8 cellular contexts compared by ENCODE assay signal in genomic region chr1:89523597-89524368, GRCh38. TPM values are rescaled to one million over a fixed set of nuclear protein-coding genes. Genes with fewer than 3 reads are reported as not detected.
DNase-seq lines count a peak whose midpoint lies in the region; ATAC-seq and TF ChIP-seq lines count a peak whose summit lies in the region.

No MANE protein-coding gene starts in this region.

- peak overlapping the region; percentile 79 for H3K27ac ChIP-seq in suprapubic skin

- no peaks in the 10 kb centered on the region for H3K36me3 ChIP-seq in suprapubic skin

- ATAC-seq in HG02885 (IDR thresholded peaks at IDR 0.05; ENCODE audit: poor library complexity, unreplicated experiment) = peak; percentile 22

- DNase-seq in activated CD8-positive, alpha-beta memory T cell treated with anti-CD3 and anti-CD28 coated beads for 4 hours (ENCODE audit: low read depth in 2 of 2) = peak; percentile 36 to 64
- DNase-seq in activated CD8-positive, alpha-beta memory T cell treated with anti-CD3 and anti-CD28 coated beads, Interleukin-2, amount 50 U/mL, for 48 hours = no peak
- peak; percentile 41 to 55 for DNase-seq in NCI-H1930 (lab: John Stamatoyannopoulos, UW)
- peak; percentile 82 for DNase-seq in UCSD-AML1 (lab: John Stamatoyannopoulos, UW; ENCODE audit: unreplicated experiment)
- peak; percentile 43 for DNase-seq in effector CD8-positive, alpha-beta T cell (lab: John Stamatoyannopoulos, UW)
- DNase-seq in suprapubic skin (ENCODE audit: low spot score in 2 of 2) = no peak

- H3K9me3 ChIP-seq in mononuclear cell (ENCODE audit: low read depth, low read length) = no peaks in the 10 kb centered on the region
- no peaks in the 10 kb centered on the region for H3K9me3 ChIP-seq in suprapubic skin

- no peak for TF ChIP-seq CTCF in suprapubic skin (IDR thresholded peaks at IDR 0.05)

- WGBS in suprapubic skin = 20% methylated on average over 21 of the region's 21 CpGs

- no peak for TF ChIP-seq EP300 in suprapubic skin (IDR thresholded peaks at IDR 0.05)

- H3K4me1 ChIP-seq in mononuclear cell (ENCODE audit: insufficient read depth, low read length) (peaks cover 21% of the 10 kb centered on the region), suprapubic skin (peaks cover 39% of the 10 kb centered on the region)

- no peak for TF ChIP-seq POLR2A in suprapubic skin (IDR thresholded peaks at IDR 0.05)

- no peaks in the 10 kb centered on the region for H3K27me3 ChIP-seq in mononuclear cell (ENCODE audit: insufficient read depth, low read length)
- H3K27me3 ChIP-seq in suprapubic skin = no peaks in the 10 kb centered on the region

- peak overlapping the region; percentile 84 for H3K4me3 ChIP-seq in mononuclear cell (ENCODE audit: low read length)
- H3K4me3 ChIP-seq in suprapubic skin = peak overlapping the region; percentile 73

RNA-seq across cellular contexts. Expression of gene LRRC8B, which starts 0.8 kb away (rescaled TPM):
- total RNA-seq in mononuclear cell (25.3 TPM), suprapubic skin (10 to 100 TPM; 11.1 to 26.6 (median 13.9) TPM)

Comparison
In these comparisons a context has a peak if more than half of its experiments do, and no peak if none do; other contexts are left out.
1. DNase-seq: peak in activated CD8-positive, alpha-beta memory T cell treated with anti-CD3 and anti-CD28 coated beads for 4 hours (2 of 2), NCI-H1930 (2 of 2), UCSD-AML1 (single experiment) and effector CD8-positive, alpha-beta T cell (single experiment); none in activated CD8-positive, alpha-beta memory T cell treated with anti-CD3 and anti-CD28 coated beads, Interleukin-2, amount 50 U/mL, for 48 hours (single experiment) and suprapubic skin (0 of 2).